1 cellular context compared by ENCODE assay signal in genomic region chr6:146887447-146888077, GRCh38.
TF ChIP-seq lines count a peak whose summit lies in the region.

No MANE protein-coding gene starts in this region.

TF ChIP-seq in K562, 482 proteins besides CTCF, POLR2A, EP300 and RAD21 (continued from another document and continues in another):
- TF ChIP-seq GTF3C2 (IDR thresholded peaks at IDR 0.05; ENCODE audit: borderline replicate concordance, extremely low read depth, insufficient read length): no peak
- peak; percentile 8 to 65; a peak in 1 of 4 replicates for TF ChIP-seq MLLT1 (IDR thresholded peaks at IDR 0.05)
- no peak for TF ChIP-seq FOXP1 (CRISPR knock-in tag; IDR thresholded peaks at IDR 0.05)
- no peak for TF ChIP-seq ETV6 (IDR thresholded peaks at IDR 0.05; ENCODE audit: borderline replicate concordance in 1 of 2, low read depth in 2 of 2, low read length in 1 of 2)
- no peak for TF ChIP-seq ETV6 (CRISPR knock-in tag; IDR thresholded peaks at IDR 0.05; ENCODE audit: borderline replicate concordance)
- TF ChIP-seq POLR2AphosphoS2 (IDR thresholded peaks at IDR 0.05; ENCODE audit: low read length): no peak
- no peak for TF ChIP-seq ZNF384 (IDR thresholded peaks at IDR 0.05; ENCODE audit: low read depth, low read length)
- TF ChIP-seq HOMEZ (CRISPR knock-in tag; IDR thresholded peaks at IDR 0.05): peak; percentile 100
- no peak for TF ChIP-seq PRMT5 (CRISPR knock-in tag; IDR thresholded peaks at IDR 0.05)
- TF ChIP-seq KAT7 (CRISPR knock-in tag; IDR thresholded peaks at IDR 0.05; ENCODE audit: borderline replicate concordance): no peak
- TF ChIP-seq KDM2B (CRISPR knock-in tag; IDR thresholded peaks at IDR 0.05): peak; percentile 100
- no peak for TF ChIP-seq MED1 (CRISPR knock-in tag; IDR thresholded peaks at IDR 0.05; ENCODE audit: borderline replicate concordance)
- peak; percentile 99 for TF ChIP-seq ZNF239 (CRISPR knock-in tag; IDR thresholded peaks at IDR 0.05)
- no peak; the same call in 1 of the 2 replicates for TF ChIP-seq ARID1B (IDR thresholded peaks at IDR 0.05)
- TF ChIP-seq ZNF699 (CRISPR knock-in tag; IDR thresholded peaks at IDR 0.05; ENCODE audit: insufficient replicate concordance): peak; percentile 99
- TF ChIP-seq HBP1 (CRISPR knock-in tag; IDR thresholded peaks at IDR 0.05): peak; percentile 99
- TF ChIP-seq CLOCK (CRISPR knock-in tag; IDR thresholded peaks at IDR 0.05; ENCODE audit: borderline replicate concordance): peak; percentile 99
- no peak for TF ChIP-seq ZNF217 (CRISPR knock-in tag; IDR thresholded peaks at IDR 0.05)
- TF ChIP-seq ZSCAN32 (CRISPR knock-in tag; IDR thresholded peaks at IDR 0.05): peak; percentile 99
- no peak for TF ChIP-seq PHB2 (IDR thresholded peaks at IDR 0.05; ENCODE audit: low read depth)
- no peak for TF ChIP-seq CBFA2T3 (IDR thresholded peaks at IDR 0.05)
- peak; percentile 98 for TF ChIP-seq PHB (CRISPR knock-in tag; IDR thresholded peaks at IDR 0.05)
- peak; percentile 100 for TF ChIP-seq MTF1 (CRISPR knock-in tag; IDR thresholded peaks at IDR 0.05; ENCODE audit: borderline replicate concordance)
- TF ChIP-seq CREB5 (CRISPR knock-in tag; IDR thresholded peaks at IDR 0.05): peak; percentile 100
- no peak for TF ChIP-seq TBP (optimal IDR thresholded peaks at IDR 0.05; ENCODE audit: low read depth, low read length)
- peak; percentile 100 for TF ChIP-seq HSF4 (CRISPR knock-in tag; IDR thresholded peaks at IDR 0.05; ENCODE audit: borderline replicate concordance)
- TF ChIP-seq SFPQ (IDR thresholded peaks at IDR 0.05; ENCODE audit: low read depth, low read length): no peak
- no peak for TF ChIP-seq KLF16 (IDR thresholded peaks at IDR 0.05)
- TF ChIP-seq PHF20 (IDR thresholded peaks at IDR 0.05; ENCODE audit: partially characterized antibody): no peak
- no peak for TF ChIP-seq HNRNPH1 (optimal IDR thresholded peaks at IDR 0.05; ENCODE audit: low read depth, low read length)
- no peak; the same call in 1 of the 2 replicates for TF ChIP-seq SMARCA4 (IDR thresholded peaks at IDR 0.05)
- peak; percentile 97 for TF ChIP-seq ZNF518B (CRISPR knock-in tag; IDR thresholded peaks at IDR 0.05)
- TF ChIP-seq SMAD1 (IDR thresholded peaks at IDR 0.05; ENCODE audit: low read depth, low read length, partially characterized antibody): no peak
- TF ChIP-seq HMBOX1 (IDR thresholded peaks at IDR 0.05): no peak; the same call in 1 of the 2 replicates
- TF ChIP-seq CREM (IDR thresholded peaks at IDR 0.05; ENCODE audit: low read depth): peak; percentile 35; the same call in 1 of the 2 replicates
- peak; percentile 3 for TF ChIP-seq SOX6 (IDR thresholded peaks at IDR 0.05)
- peak; percentile 98 for TF ChIP-seq ZNF695 (CRISPR knock-in tag; IDR thresholded peaks at IDR 0.05)
- TF ChIP-seq BHLHE40 (IDR thresholded peaks at IDR 0.05; ENCODE audit: low read length): no peak
- TF ChIP-seq ETV5 (CRISPR knock-in tag; IDR thresholded peaks at IDR 0.05; ENCODE audit: low read depth): no peak
- peak; percentile 84 for TF ChIP-seq ESRRA (IDR thresholded peaks at IDR 0.05; ENCODE audit: borderline replicate concordance, low read depth)
- no peak for TF ChIP-seq KDM4B (IDR thresholded peaks at IDR 0.05; ENCODE audit: borderline replicate concordance in 2 of 2, low read depth in 1 of 2)
